In the genomic region with DNA sequence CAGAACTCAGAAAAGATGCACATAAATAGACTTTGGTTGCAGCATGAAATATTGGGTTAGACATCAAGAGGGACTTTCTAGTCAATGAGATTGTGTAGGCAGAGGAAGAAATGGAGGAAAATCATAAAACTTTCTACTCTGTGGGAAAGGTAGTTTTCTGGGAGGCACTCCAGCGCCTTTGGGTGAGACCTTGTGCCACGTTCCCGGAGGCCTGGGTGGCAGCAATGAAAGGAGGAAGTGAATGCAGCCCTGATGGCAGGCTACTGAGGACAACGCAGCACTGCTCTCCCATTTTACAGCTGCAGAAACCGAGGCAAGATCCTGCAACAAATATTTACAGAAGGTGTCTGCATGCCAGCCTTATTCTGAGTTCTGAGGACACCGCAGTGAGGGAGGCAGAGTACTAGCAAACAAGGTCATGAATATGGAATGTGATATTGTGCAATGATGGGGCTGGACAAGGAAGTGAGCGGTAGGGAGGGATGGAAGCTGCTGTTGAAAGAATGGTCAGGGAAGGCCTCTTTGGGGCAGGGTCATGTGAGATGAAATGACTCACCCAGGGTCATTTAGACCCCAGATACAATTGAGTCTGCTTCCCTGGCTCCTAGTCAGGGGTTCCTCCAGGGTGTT, we compare ENCODE assay signal across 10 cellular contexts.
DNase-seq lines count a peak whose midpoint lies in the region; ATAC-seq and TF ChIP-seq lines count a peak whose summit lies in the region.
"Had no signal": no experiment of that assay in that cellular context is flagged by ENCODE, and none has a peak within 500 bp of the region (broad histone marks: within the 10 kb centered on the region; RNA-seq: fewer than 3 reads in every experiment).

No MANE protein-coding gene starts in this region.

- dilution Hi-C loops in mammary epithelial cell (cut with HindIII; ENCODE audit: low sequenced_read_pairs): no loop called here

- DNase-seq in AG04449 (ENCODE audit: low read depth, low spot score) (peak; percentile 84), LoVo (ENCODE audit: low spot score) (peak; percentile 89), mammary epithelial cell (peak; percentile 85), lung (ENCODE audit: low spot score) (peak; percentile 44), GDM1 (lab: John Stamatoyannopoulos, UW) (no peak)
- DNase-seq: CD4-positive, alpha-beta T cell; stimulated activated naive CD8-positive, alpha-beta T cell treated with anti-CD3 and anti-CD28 coated beads, Interleukin-15, amount 100 ng/mL, for 72 hours had no signal

- H3K4me3 ChIP-seq in AG04449 (ENCODE audit: low read depth, low read length) (no peak overlapping the region), mammary epithelial cell (replicated peaks in 1 of 3; ENCODE audit: insufficient read depth in 1 of 3, low read depth in 2 of 3, low read length in 3 of 3) (no peak overlapping the region), lung (no peak overlapping the region)

- TSS peak; percentile 84 for BruUV-seq in mammary epithelial cell (replicated peaks; lab: Mats Ljungman, UMichigan)

- H3K27ac ChIP-seq in mammary epithelial cell (ENCODE audit: insufficient read depth, low read depth, low read length): peak overlapping the region; percentile 99
- H3K27ac ChIP-seq in lung (ENCODE audit: low read depth in 1 of 2, low read length in 1 of 2): no peak overlapping the region

- H3K4me2 ChIP-seq in mammary epithelial cell (ENCODE audit: insufficient read depth, low read depth, low read length): peak overlapping the region; percentile 51

- H4K20me1 ChIP-seq in mammary epithelial cell (ENCODE audit: insufficient read depth, low read length): no peaks in the 10 kb centered on the region

- POLR2A ChIA-PET in AG04449 (lab: Yijun Ruan, JAX): interaction anchor here (1.2 kb wide), 1 partner anchor 39 kb away, joined by 3 read pairs; no protein-coding TSS in a partner anchor

- ATAC-seq in lung (ENCODE audit: insufficient read depth, low FRiP score) (peak; percentile 49), HG03045 (IDR thresholded peaks at IDR 0.05; ENCODE audit: unreplicated experiment) (no peak), GM18502 (IDR thresholded peaks at IDR 0.05; ENCODE audit: poor library complexity, unreplicated experiment) (no peak), GM19023 (IDR thresholded peaks at IDR 0.05; ENCODE audit: unreplicated experiment) (no peak)
- ATAC-seq: stimulated activated naive CD8-positive, alpha-beta T cell treated with anti-CD3 and anti-CD28 coated beads, Interleukin-15, amount 100 ng/mL, for 72 hours had no signal

- CTCF ChIA-PET in AG04449 (lab: Yijun Ruan, JAX) (interaction anchor here (0.8 kb wide), 1 partner anchor 158 kb away, joined by 3 read pairs; no protein-coding TSS in a partner anchor), mammary epithelial cell (lab: Charles Lee; ENCODE audit: low non-redundant PET) (interaction anchor here (0.6 to 0.7 kb wide), 2 partner anchors 154 to 186 kb away, joined by 3 read pairs; no protein-coding TSS in a partner anchor)

- H3K27me3 ChIP-seq in mammary epithelial cell (ENCODE audit: insufficient read depth, low read length): no peaks in the 10 kb centered on the region
- no peaks in the 10 kb centered on the region for H3K27me3 ChIP-seq in lung (ENCODE audit: control insufficient read depth, insufficient read depth)

- H3K36me3 ChIP-seq in mammary epithelial cell (ENCODE audit: insufficient read depth, low read length) (no peaks in the 10 kb centered on the region), lung (ENCODE audit: control insufficient read depth in 2 of 2, insufficient read depth in 2 of 2, low read length in 2 of 2) (no peaks in the 10 kb centered on the region)

- peak overlapping the region; percentile 75 for H3K9ac ChIP-seq in mammary epithelial cell (ENCODE audit: insufficient read depth, low read length)

- WGBS in mammary epithelial cell (ENCODE audit: low coverage, missing lambda C conversion rate): 31% methylated on average over 6 of the region's 7 CpGs
- WGBS in lung, 2 donors: 65 to 84% methylated on average over 7 of the region's 7 CpGs

- intact Hi-C loops in mammary epithelial cell (cut with micrococcal nuclease): loop anchor here (2.0 to 5.0 kb wide), 2 partner anchors 21 to 71 kb away; no protein-coding TSS in a partner anchor

- peak overlapping the region; percentile 29 for H2AFZ ChIP-seq in mammary epithelial cell (ENCODE audit: low read depth, low read length)

- H3K9me3 ChIP-seq in mammary epithelial cell (replicated peaks; ENCODE audit: insufficient read depth, low read length): no peaks in the 10 kb centered on the region
- H3K9me3 ChIP-seq in lung (ENCODE audit: control insufficient read depth in 2 of 2, insufficient read depth in 1 of 2, low read length in 1 of 2): peaks cover 0 to 3% of the 10 kb centered on the region in 2 donors

- H3K4me1 ChIP-seq in mammary epithelial cell (ENCODE audit: insufficient read depth, low read length) (peaks cover 18% of the 10 kb centered on the region), lung (ENCODE audit: control insufficient read depth in 2 of 2, insufficient read depth in 2 of 2, low read length in 2 of 2) (peaks cover 0 to 1% of the 10 kb centered on the region in 2 donors)

- in situ Hi-C loops in mammary epithelial cell (cut with MboI; ENCODE audit: low sequenced_read_pairs in 2 of 2): no loop called here

- H3K79me2 ChIP-seq in mammary epithelial cell (ENCODE audit: insufficient read depth, low read length): no peaks in the 10 kb centered on the region

- no peak for TF ChIP-seq CTCF in AG04449 (IDR thresholded peaks at IDR 0.05; ENCODE audit: insufficient read depth, low read length, missing control alignments)
- TF ChIP-seq CTCF in mammary epithelial cell (conservative IDR thresholded peaks at IDR 0.05 in 1 of 2, IDR thresholded peaks at IDR 0.05 in 1 of 2; ENCODE audit: extremely low read depth in 1 of 2, insufficient read depth in 1 of 2, low read depth in 1 of 2, low read length in 2 of 2): no peak
- TF ChIP-seq CTCF in lung (IDR thresholded peaks at IDR 0.05; ENCODE audit: control extremely low read depth, extremely low read depth): no peak
